Comparison of ENCODE assay signal across 1 cellular context in the genomic region with DNA sequence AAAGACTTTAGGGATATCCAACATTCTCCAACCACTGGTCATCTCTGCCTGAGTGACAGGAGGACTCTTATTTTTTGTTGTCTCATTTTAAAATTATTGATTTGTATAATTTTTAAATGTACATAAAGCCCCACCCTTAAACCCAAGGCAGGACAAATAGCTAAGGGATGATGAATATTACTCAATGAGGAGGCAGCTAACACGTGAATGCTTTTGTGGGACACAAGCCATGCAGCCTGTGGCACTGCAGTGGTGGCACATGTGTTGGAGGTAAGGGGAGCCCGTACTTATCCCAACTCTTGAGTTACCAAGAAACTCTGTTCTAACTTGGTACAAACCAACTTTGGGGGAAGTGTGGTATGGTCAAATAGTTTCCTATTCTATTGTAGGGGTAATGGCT.
TF ChIP-seq lines count a peak whose summit lies in the region.

No MANE protein-coding gene starts in this region.

TF ChIP-seq in IMR-90, 13 proteins besides CTCF, POLR2A, EP300 and RAD21 (continued from another document):
- no peak for TF ChIP-seq MAZ (IDR thresholded peaks at IDR 0.05; ENCODE audit: borderline replicate concordance, low read depth, low read length)
- TF ChIP-seq, protein P1, sequence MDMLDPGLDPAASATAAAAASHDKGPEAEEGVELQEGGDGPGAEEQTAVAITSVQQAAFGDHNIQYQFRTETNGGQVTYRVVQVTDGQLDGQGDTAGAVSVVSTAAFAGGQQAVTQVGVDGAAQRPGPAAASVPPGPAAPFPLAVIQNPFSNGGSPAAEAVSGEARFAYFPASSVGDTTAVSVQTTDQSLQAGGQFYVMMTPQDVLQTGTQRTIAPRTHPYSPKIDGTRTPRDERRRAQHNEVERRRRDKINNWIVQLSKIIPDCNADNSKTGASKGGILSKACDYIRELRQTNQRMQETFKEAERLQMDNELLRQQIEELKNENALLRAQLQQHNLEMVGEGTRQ (IDR thresholded peaks at IDR 0.05; ENCODE audit: low read depth, low read length), result no peak
TF ChIP-seq in IMR-90: peak in this region for 0.
